15 cellular contexts compared by ENCODE assay signal in genomic region chr11:72237112-72237931, GRCh38. TPM values are rescaled to one million over a fixed set of nuclear protein-coding genes. Genes with fewer than 3 reads are reported as not detected.
DNase-seq lines count a peak whose midpoint lies in the region; ATAC-seq, FAIRE-seq and TF ChIP-seq lines count a peak whose summit lies in the region.
"Had no signal": no experiment of that assay in that cellular context is flagged by ENCODE, and none has a peak within 500 bp of the region (broad histone marks: within the 10 kb centered on the region; RNA-seq: fewer than 3 reads in every experiment).

No MANE protein-coding gene starts in this region.

- peaks cover 30% of the 10 kb centered on the region for H3K27me3 Mint-ChIP-seq in type B pancreatic cell

- H4K20me1 ChIP-seq in HepG2 (ENCODE audit: insufficient read depth, low read length): no peaks in the 10 kb centered on the region

- H3K79me2 ChIP-seq in HepG2 (ENCODE audit: insufficient read depth, low read length): no peaks in the 10 kb centered on the region

- peak overlapping the region; percentile 22; the same call in 1 of the 2 replicates for H3K27ac ChIP-seq in WERI-Rb-1
- H3K27ac ChIP-seq in HepG2 (ENCODE audit: extremely low read length, insufficient read depth, low read length): no peak overlapping the region
- H3K27ac ChIP-seq: right atrium auricular region had no signal

- H3K9ac ChIP-seq in HepG2 (ENCODE audit: insufficient read depth, low read depth, low read length): no peak overlapping the region

- POLR2A ChIA-PET in HepG2 (lab: Yijun Ruan, JAX): interaction anchor here (0.6 to 1.0 kb wide), 2 partner anchors 158 to 193 kb away, joined by 4 read pairs; no protein-coding TSS in a partner anchor

- TF ChIP-seq RAD21 in HepG2 (CRISPR knock-in tag; IDR thresholded peaks at IDR 0.05): no peak

- no peak overlapping the region for H2AFZ ChIP-seq in HepG2 (ENCODE audit: low read length)

- CTCF ChIA-PET in HepG2 (lab: Yijun Ruan, JAX; ENCODE audit: low intra/inter-chr PET ratio, low total read pairs): no interaction called here

- H3K4me3 ChIP-seq in WERI-Rb-1 (ENCODE audit: low read depth, low read length) (no peak overlapping the region), HepG2 (replicated peaks in 1 of 3; ENCODE audit: insufficient read depth in 1 of 3, low read depth in 2 of 3, low read length in 3 of 3) (no peak overlapping the region)
- H3K4me3 ChIP-seq: coronary artery, esophagus squamous epithelium, right atrium auricular region had no signal

- H3K27me3 ChIP-seq in WERI-Rb-1 (ENCODE audit: insufficient read depth, low read depth, severe bottlenecking) (no peaks in the 10 kb centered on the region), HepG2 (ENCODE audit: control insufficient read depth in 1 of 2, insufficient read depth in 2 of 2, low read length in 2 of 2) (peaks cover 2 to 24% of the 10 kb centered on the region in 2 experiments; a peak in 4 of 5 replicates)

- no peak overlapping the region for H3K4me3 Mint-ChIP-seq in type B pancreatic cell

- H3K4me1 ChIP-seq in HepG2 (ENCODE audit: insufficient read depth, low read length): peaks cover 17% of the 10 kb centered on the region

- peaks cover 29% of the 10 kb centered on the region for H3K36me3 Mint-ChIP-seq in type B pancreatic cell

- TF ChIP-seq EP300 in HepG2 (IDR thresholded peaks at IDR 0.05; ENCODE audit: low read depth in 2 of 2, low read length in 2 of 2) (no peak), HepG2 (CRISPR knock-in tag; IDR thresholded peaks at IDR 0.05; ENCODE audit: borderline replicate concordance) (no peak)

- FAIRE-seq in HepG2 (lab: Jason Lieb, UNC) (no peak), GM12891 (lab: Jason Lieb, UNC) (no peak)

- H3K9me3 Mint-ChIP-seq in type B pancreatic cell: peaks cover 4% of the 10 kb centered on the region

- H3K9me3 ChIP-seq in WERI-Rb-1 (ENCODE audit: severe bottlenecking) (no peaks in the 10 kb centered on the region), HepG2 (ENCODE audit: low read length) (no peaks in the 10 kb centered on the region)
- H3K9me3 ChIP-seq: esophagus squamous epithelium, right atrium auricular region had no signal

- intact Hi-C loops in HepG2 (cut with micrococcal nuclease; ENCODE audit: unreplicated experiment): no loop called here

- H3K4me2 ChIP-seq in HepG2 (ENCODE audit: low read depth, low read length): no peak overlapping the region

- peaks cover 16% of the 10 kb centered on the region for H3K4me1 Mint-ChIP-seq in type B pancreatic cell (ENCODE audit: unreplicated experiment)

- H3K27ac Mint-ChIP-seq in type B pancreatic cell: peak overlapping the region; percentile 23

- H3K36me3 ChIP-seq in WERI-Rb-1: peaks cover 67% of the 10 kb centered on the region
- peaks cover 11 to 31% of the 10 kb centered on the region in 2 experiments; a peak in 4 of 5 replicates for H3K36me3 ChIP-seq in HepG2 (replicated peaks in 1 of 2; ENCODE audit: control insufficient read depth in 1 of 2, insufficient read depth in 2 of 2, low read length in 2 of 2)

- 98% methylated on average over 8 of the region's 22 CpGs for WGBS in HepG2 (ENCODE audit: low lambda C conversion rate)

- in situ Hi-C loops in HepG2 (cut with HindIII; ENCODE audit: extremely low pct_ligation_motif_present, low pct_unique_long_range_greater_than_20kb): no loop called here

- ATAC-seq in HepG2 (no peak), HG02938 (IDR thresholded peaks at IDR 0.05; ENCODE audit: unreplicated experiment) (no peak), GM19397 (IDR thresholded peaks at IDR 0.05; ENCODE audit: unreplicated experiment) (no peak)

- TSS peak; percentile 37 for BruUV-seq in HepG2 (replicated peaks; lab: Mats Ljungman, UMichigan)

- TF ChIP-seq POLR2A in HepG2 (IDR thresholded peaks at IDR 0.05; ENCODE audit: insufficient read depth in 1 of 2, low read depth in 2 of 2, low read length in 2 of 2): no peak
- no peak for TF ChIP-seq POLR2A in GM12891 (IDR thresholded peaks at IDR 0.05; ENCODE audit: low read depth, low read length)

- peak; percentile 30; the same call in 1 of the 2 replicates for TF ChIP-seq CTCF in WERI-Rb-1 (IDR thresholded peaks at IDR 0.05; ENCODE audit: low read depth, low read length)
- TF ChIP-seq CTCF in HepG2 (CRISPR knock-in tag; IDR thresholded peaks at IDR 0.05): no peak; the same call in 1 of the 2 replicates
- TF ChIP-seq CTCF in type B pancreatic cell (conservative IDR thresholded peaks at IDR 0.05): no peak

- peak; percentile 58 for DNase-seq in activated effector memory CD4-positive, alpha-beta T cell treated with anti-CD3 and anti-CD28 coated beads, Interleukin-2, amount 50 U/mL, for 16 hours
- DNase-seq in activated effector memory CD4-positive, alpha-beta T cell treated with Interleukin-2 at 50 U/mL for 16 hours: no peak
- DNase-seq in WERI-Rb-1 (no peak), HepG2 (ENCODE audit: low spot score) (no peak), type B pancreatic cell (ENCODE audit: extremely low spot score, unreplicated experiment) (peak; percentile 66), GM12891 (ENCODE audit: insufficient read length, low spot score) (no peak)
- DNase-seq: esophagus squamous epithelium had no signal

RNA-seq across cellular contexts. Expression of gene PHOX2A, which starts 6.7 kb away (rescaled TPM):
- total RNA-seq in HepG2 (2016; rRNA removed; fragmentation: Illumina TruSeq; extraction: Trizol) (not detected in 2 replicates), type B pancreatic cell (ENCODE audit: low replicate concordance) (2.8 and 3.0 TPM in 2 replicates)
- not detected in 2 replicates for total RNA-seq in HepG2 (2016; cell fraction: cytosol; rRNA removed; fragmentation: Illumina TruSeq; extraction: Trizol; ENCODE audit: low read depth)
- total RNA-seq in HepG2 (2016; cell fraction: insoluble cytoplasmic fraction; rRNA removed; fragmentation: Illumina TruSeq; extraction: Trizol): not detected in 2 replicates
- not detected in 2 replicates for total RNA-seq in HepG2 (2016; cell fraction: membrane; rRNA removed; fragmentation: Illumina TruSeq; extraction: Trizol)
- total RNA-seq in HepG2 (2016; cell fraction: nucleus; rRNA removed; fragmentation: Illumina TruSeq; extraction: Trizol): not detected in 2 replicates
- polyA plus RNA-seq in HepG2 (2011; rRNA removed): not detected in 2 replicates
- polyA plus RNA-seq in HepG2 (2011; cell fraction: cytosol; rRNA removed): not detected in 2 replicates
- not detected in 2 replicates for polyA plus RNA-seq in HepG2 (2011; cell fraction: nucleus; rRNA removed)
- polyA plus RNA-seq in HepG2 (2012): not detected in 2 replicates
- not detected in 2 replicates for polyA plus RNA-seq in HepG2 (2016; cell fraction: cytosol; fragmentation: Illumina TruSeq; extraction: Trizol; ENCODE audit: low read depth)
- polyA plus RNA-seq in HepG2 (2016; cell fraction: insoluble cytoplasmic fraction; fragmentation: Illumina TruSeq; extraction: Trizol; ENCODE audit: low read depth): not detected in 2 replicates
- polyA plus RNA-seq in HepG2 (2016; cell fraction: membrane; fragmentation: Illumina TruSeq; extraction: Trizol; ENCODE audit: low read depth): not detected in 2 replicates
- not detected in 2 replicates for polyA plus RNA-seq in HepG2 (2016; cell fraction: nucleus; fragmentation: Illumina TruSeq; extraction: Trizol; ENCODE audit: insufficient read depth, low read depth)
- not detected in 2 replicates for polyA minus RNA-seq in HepG2 (2011; rRNA and poly(A)+ RNA removed; ENCODE audit: low replicate concordance)
- not detected in 2 replicates for polyA minus RNA-seq in HepG2 (2011; cell fraction: cytosol; rRNA and poly(A)+ RNA removed)
- not detected in 2 replicates for polyA minus RNA-seq in HepG2 (2011; cell fraction: nucleus; rRNA and poly(A)+ RNA removed)
- polyA plus RNA-seq in GM12891 (2012; ENCODE audit: low read depth, missing spikeins): not detected
- total RNA-seq: esophagus squamous epithelium, H4, lower leg skin, right atrium auricular region, Right ventricle myocardium inferior had no signal
- polyA plus RNA-seq: neural cell had no signal

RNA-seq across cellular contexts. Expression of gene INPPL1, which starts 12.8 kb away (rescaled TPM):
- total RNA-seq in HepG2 (2016; rRNA removed; fragmentation: Illumina TruSeq; extraction: Trizol): 14.4 and 29.1 TPM in 2 replicates
- 21.4 and 25.1 TPM in 2 replicates for total RNA-seq in HepG2 (2016; cell fraction: cytosol; rRNA removed; fragmentation: Illumina TruSeq; extraction: Trizol; ENCODE audit: low read depth)
- total RNA-seq in HepG2 (2016; cell fraction: insoluble cytoplasmic fraction; rRNA removed; fragmentation: Illumina TruSeq; extraction: Trizol): 10.8 and 29.6 TPM in 2 replicates
- 10.1 and 10.8 TPM in 2 replicates for total RNA-seq in HepG2 (2016; cell fraction: membrane; rRNA removed; fragmentation: Illumina TruSeq; extraction: Trizol)
- 31.6 and 36.2 TPM in 2 replicates for total RNA-seq in HepG2 (2016; cell fraction: nucleus; rRNA removed; fragmentation: Illumina TruSeq; extraction: Trizol)
- polyA plus RNA-seq in HepG2 (2011; rRNA removed): 66.9 and 80.4 TPM in 2 replicates
- 19.0 and 23.6 TPM in 2 replicates for polyA plus RNA-seq in HepG2 (2011; cell fraction: cytosol; rRNA removed)
- 500 and 631 TPM in 2 replicates for polyA plus RNA-seq in HepG2 (2011; cell fraction: nucleus; rRNA removed)
- polyA plus RNA-seq in HepG2 (2012): 32.6 and 49.5 TPM in 2 replicates
- polyA plus RNA-seq in HepG2 (2016; cell fraction: cytosol; fragmentation: Illumina TruSeq; extraction: Trizol; ENCODE audit: low read depth): 1.8 and 1.9 TPM in 2 replicates
- 10.8 and 14.0 TPM in 2 replicates for polyA plus RNA-seq in HepG2 (2016; cell fraction: insoluble cytoplasmic fraction; fragmentation: Illumina TruSeq; extraction: Trizol; ENCODE audit: low read depth)
- 4.2 and 4.9 TPM in 2 replicates for polyA plus RNA-seq in HepG2 (2016; cell fraction: membrane; fragmentation: Illumina TruSeq; extraction: Trizol; ENCODE audit: low read depth)
- polyA plus RNA-seq in HepG2 (2016; cell fraction: nucleus; fragmentation: Illumina TruSeq; extraction: Trizol; ENCODE audit: insufficient read depth, low read depth): 127 and 134 TPM in 2 replicates
- polyA minus RNA-seq in HepG2 (2011; rRNA and poly(A)+ RNA removed; ENCODE audit: low replicate concordance): 73.5 and 218 TPM in 2 replicates
- 27.6 and 29.9 TPM in 2 replicates for polyA minus RNA-seq in HepG2 (2011; cell fraction: cytosol; rRNA and poly(A)+ RNA removed)
- polyA minus RNA-seq in HepG2 (2011; cell fraction: nucleus; rRNA and poly(A)+ RNA removed): 106 and 116 TPM in 2 replicates
- 179 and 231 TPM in 2 replicates for total RNA-seq in type B pancreatic cell (ENCODE audit: low replicate concordance)
- 59.5 TPM for polyA plus RNA-seq in GM12891 (2012; ENCODE audit: low read depth, missing spikeins)

RNA-seq across cellular contexts. Expression of gene FOLR2, which starts 20.7 kb away (rescaled TPM):
- total RNA-seq in HepG2 (2016; rRNA removed; fragmentation: Illumina TruSeq; extraction: Trizol) (not detected in 2 replicates), type B pancreatic cell (ENCODE audit: low replicate concordance) (not detected in 2 replicates)
- not detected in 2 replicates for total RNA-seq in HepG2 (2016; cell fraction: cytosol; rRNA removed; fragmentation: Illumina TruSeq; extraction: Trizol; ENCODE audit: low read depth)
- total RNA-seq in HepG2 (2016; cell fraction: insoluble cytoplasmic fraction; rRNA removed; fragmentation: Illumina TruSeq; extraction: Trizol): not detected in 2 replicates
- total RNA-seq in HepG2 (2016; cell fraction: membrane; rRNA removed; fragmentation: Illumina TruSeq; extraction: Trizol): not detected in 2 replicates
- not detected in 2 replicates for total RNA-seq in HepG2 (2016; cell fraction: nucleus; rRNA removed; fragmentation: Illumina TruSeq; extraction: Trizol)
- 0.09 and 0.33 TPM in 2 replicates for polyA plus RNA-seq in HepG2 (2011; rRNA removed)
- polyA plus RNA-seq in HepG2 (2011; cell fraction: cytosol; rRNA removed): 0.15 TPM in 2 replicates
- polyA plus RNA-seq in HepG2 (2011; cell fraction: nucleus; rRNA removed): not detected in 2 replicates
- polyA plus RNA-seq in HepG2 (2012): 0.15 and 0.23 TPM in 2 replicates
- 0.15 TPM in 1 of 2 replicates, not detected in the other for polyA plus RNA-seq in HepG2 (2016; cell fraction: cytosol; fragmentation: Illumina TruSeq; extraction: Trizol; ENCODE audit: low read depth)
- not detected in 2 replicates for polyA plus RNA-seq in HepG2 (2016; cell fraction: insoluble cytoplasmic fraction; fragmentation: Illumina TruSeq; extraction: Trizol; ENCODE audit: low read depth)
- polyA plus RNA-seq in HepG2 (2016; cell fraction: membrane; fragmentation: Illumina TruSeq; extraction: Trizol; ENCODE audit: low read depth): not detected in 2 replicates
- not detected in 2 replicates for polyA plus RNA-seq in HepG2 (2016; cell fraction: nucleus; fragmentation: Illumina TruSeq; extraction: Trizol; ENCODE audit: insufficient read depth, low read depth)
- polyA minus RNA-seq in HepG2 (2011; rRNA and poly(A)+ RNA removed; ENCODE audit: low replicate concordance): 0.21 and 0.86 TPM in 2 replicates
- polyA minus RNA-seq in HepG2 (2011; cell fraction: cytosol; rRNA and poly(A)+ RNA removed): not detected in 2 replicates
- not detected in 2 replicates for polyA minus RNA-seq in HepG2 (2011; cell fraction: nucleus; rRNA and poly(A)+ RNA removed)
- 0.98 TPM for polyA plus RNA-seq in GM12891 (2012; ENCODE audit: low read depth, missing spikeins)
- total RNA-seq: H4 had no signal
- polyA plus RNA-seq: neural cell had no signal

RNA-seq across cellular contexts. Expression of gene FOLR1, which starts 45.4 kb away (rescaled TPM):
- total RNA-seq in HepG2 (2016; rRNA removed; fragmentation: Illumina TruSeq; extraction: Trizol) (not detected in 2 replicates), type B pancreatic cell (ENCODE audit: low replicate concordance) (2.7 and 6.7 TPM in 2 replicates)
- total RNA-seq in HepG2 (2016; cell fraction: cytosol; rRNA removed; fragmentation: Illumina TruSeq; extraction: Trizol; ENCODE audit: low read depth): not detected in 2 replicates
- not detected in 2 replicates for total RNA-seq in HepG2 (2016; cell fraction: insoluble cytoplasmic fraction; rRNA removed; fragmentation: Illumina TruSeq; extraction: Trizol)
- not detected in 2 replicates for total RNA-seq in HepG2 (2016; cell fraction: membrane; rRNA removed; fragmentation: Illumina TruSeq; extraction: Trizol)
- total RNA-seq in HepG2 (2016; cell fraction: nucleus; rRNA removed; fragmentation: Illumina TruSeq; extraction: Trizol): not detected in 2 replicates
- polyA plus RNA-seq in HepG2 (2011; rRNA removed): 0.20 and 0.26 TPM in 2 replicates
- 0.12 and 0.17 TPM in 2 replicates for polyA plus RNA-seq in HepG2 (2011; cell fraction: cytosol; rRNA removed)
- polyA plus RNA-seq in HepG2 (2011; cell fraction: nucleus; rRNA removed): 0.23 TPM in 1 of 2 replicates, not detected in the other
- not detected in 2 replicates for polyA plus RNA-seq in HepG2 (2012)
- polyA plus RNA-seq in HepG2 (2016; cell fraction: cytosol; fragmentation: Illumina TruSeq; extraction: Trizol; ENCODE audit: low read depth): not detected in 2 replicates
- not detected in 2 replicates for polyA plus RNA-seq in HepG2 (2016; cell fraction: insoluble cytoplasmic fraction; fragmentation: Illumina TruSeq; extraction: Trizol; ENCODE audit: low read depth)
- polyA plus RNA-seq in HepG2 (2016; cell fraction: membrane; fragmentation: Illumina TruSeq; extraction: Trizol; ENCODE audit: low read depth): not detected in 2 replicates
- polyA plus RNA-seq in HepG2 (2016; cell fraction: nucleus; fragmentation: Illumina TruSeq; extraction: Trizol; ENCODE audit: insufficient read depth, low read depth): not detected in 2 replicates
- 188 TPM in 1 of 2 replicates, not detected in the other for polyA minus RNA-seq in HepG2 (2011; rRNA and poly(A)+ RNA removed; ENCODE audit: low replicate concordance)
- 1.3 and 1.7 TPM in 2 replicates for polyA minus RNA-seq in HepG2 (2011; cell fraction: cytosol; rRNA and poly(A)+ RNA removed)
- 0.62 and 0.90 TPM in 2 replicates for polyA minus RNA-seq in HepG2 (2011; cell fraction: nucleus; rRNA and poly(A)+ RNA removed)
- polyA plus RNA-seq in GM12891 (2012; ENCODE audit: low read depth, missing spikeins): not detected
- total RNA-seq: right atrium auricular region had no signal
- polyA plus RNA-seq: neural cell had no signal

Comparison
In these comparisons a context has a peak if more than half of its experiments do, and no peak if none do; other contexts are left out.
1. DNase-seq: peak in activated effector memory CD4-positive, alpha-beta T cell treated with anti-CD3 and anti-CD28 coated beads, Interleukin-2, amount 50 U/mL, for 16 hours (single experiment) and type B pancreatic cell (single experiment); none in activated effector memory CD4-positive, alpha-beta T cell treated with Interleukin-2 at 50 U/mL for 16 hours (single experiment), WERI-Rb-1 (single experiment), HepG2 (single experiment) and GM12891 (single experiment).